7 cellular contexts compared by ENCODE assay signal in genomic region chr5:132457371-132458225, GRCh38. TPM values are rescaled to one million over a fixed set of nuclear protein-coding genes. Genes with fewer than 3 reads are reported as not detected.
DNase-seq lines count a peak whose midpoint lies in the region; ATAC-seq, FAIRE-seq and TF ChIP-seq lines count a peak whose summit lies in the region.

No MANE protein-coding gene starts in this region.

- peak overlapping the region; percentile 95 for H3K27ac ChIP-seq in mesenchymal stem cell (ENCODE audit: low read length, poor library complexity, severe bottlenecking)

- DNase-seq in NCI-H226 (peak; percentile 62), astrocyte of the spinal cord (ENCODE audit: low read depth, low spot score) (peak; percentile 81), mesenchymal stem cell (peak; percentile 99), HuH-7 (ENCODE audit: low spot score) (no peak), H54 (ENCODE audit: insufficient read length, low spot score) (no peak), head of caudate nucleus (no peak)

- H3K4me1 ChIP-seq in mesenchymal stem cell (ENCODE audit: control insufficient read depth, insufficient read depth, low read depth, low read length), result peaks cover 31% of the 10 kb centered on the region

- no peaks in the 10 kb centered on the region for H3K9me3 ChIP-seq in mesenchymal stem cell (ENCODE audit: control insufficient read depth, low read length)

- no peak overlapping the region for H3K4me2 ChIP-seq in mesenchymal stem cell (ENCODE audit: low read length, poor library complexity, severe bottlenecking)

- H2BK120ac ChIP-seq in mesenchymal stem cell (ENCODE audit: low read depth, low read length), result peak overlapping the region; percentile 96

- peaks cover 4 to 16% of the 10 kb centered on the region in 2 experiments for H3K36me3 ChIP-seq in mesenchymal stem cell (ENCODE audit: control insufficient read depth in 1 of 2, insufficient read depth in 2 of 2, low read depth in 1 of 2, low read length in 2 of 2)

- H2BK15ac ChIP-seq in mesenchymal stem cell (ENCODE audit: low read depth, poor library complexity, severe bottlenecking), result peak overlapping the region; percentile 73

- peaks cover 8% of the 10 kb centered on the region for H3K79me1 ChIP-seq in mesenchymal stem cell (replicated peaks; ENCODE audit: low read length, poor library complexity, severe bottlenecking)

- ATAC-seq in GM21381 (IDR thresholded peaks at IDR 0.05; ENCODE audit: unreplicated experiment), result peak; percentile 6

- H3K4me3 ChIP-seq in astrocyte of the spinal cord (ENCODE audit: low read depth, low read length) (no peak overlapping the region), mesenchymal stem cell (ENCODE audit: insufficient read depth in 1 of 2, low read depth in 1 of 2, low read length in 2 of 2) (no peak overlapping the region)

- H4K8ac ChIP-seq in mesenchymal stem cell (ENCODE audit: low read length), result peak overlapping the region; percentile 95

- TF ChIP-seq CTCF in astrocyte of the spinal cord (IDR thresholded peaks at IDR 0.05; ENCODE audit: low read depth, low read length), result no peak

- H3K14ac ChIP-seq in mesenchymal stem cell (ENCODE audit: low read length in 2 of 2), result no peak overlapping the region

- H3K23ac ChIP-seq in mesenchymal stem cell (ENCODE audit: low read length in 2 of 2), result no peak overlapping the region

- H3K4ac ChIP-seq in mesenchymal stem cell (ENCODE audit: low read depth in 1 of 2, low read length in 2 of 2), result peak overlapping the region; percentile 69 to 90

- H3K27me3 ChIP-seq in mesenchymal stem cell (ENCODE audit: control insufficient read depth in 1 of 2, insufficient read depth in 1 of 2, low read length in 2 of 2), result no peaks in the 10 kb centered on the region

- intact Hi-C loops in head of caudate nucleus (cut with DNase I), result no loop called here

- H2AK5ac ChIP-seq in mesenchymal stem cell (ENCODE audit: low read length, severe bottlenecking), result peak overlapping the region; percentile 99

- in situ Hi-C loops in astrocyte of the spinal cord (cut with HindIII; ENCODE audit: low sequenced_read_pairs), result no loop called here

- H3K9ac ChIP-seq in mesenchymal stem cell (ENCODE audit: low read length), result peak overlapping the region; percentile 55

- FAIRE-seq in H54 (lab: Jason Lieb, UNC), result no peak

- H2BK5ac ChIP-seq in mesenchymal stem cell (ENCODE audit: low read depth, low read length, poor library complexity, severe bottlenecking), result peak overlapping the region; percentile 15

- peak overlapping the region; percentile 95 for H4K91ac ChIP-seq in mesenchymal stem cell (ENCODE audit: low read length)

- H3K18ac ChIP-seq in mesenchymal stem cell (ENCODE audit: low read depth in 1 of 2, low read length in 2 of 2), result peak overlapping the region; percentile 92 to 96

- TF ChIP-seq POLR2A in H54 (IDR thresholded peaks at IDR 0.05; ENCODE audit: low read depth, low read length), result no peak

- peak overlapping the region; percentile 97 to 99 for H2BK12ac ChIP-seq in mesenchymal stem cell (ENCODE audit: low read length in 2 of 2)

- 31% methylated on average over 2 of the region's 2 CpGs for WGBS in mesenchymal stem cell

- H2AFZ ChIP-seq in mesenchymal stem cell (ENCODE audit: low read depth, low read length), result peak overlapping the region; percentile 29

RNA-seq across cellular contexts. Expression of gene IRF1, which starts 33.0 kb away (rescaled TPM):
- 33.6 TPM for polyA plus RNA-seq in mesenchymal stem cell (2013, experiment 1 of 2)
- polyA plus RNA-seq in mesenchymal stem cell (2013, experiment 2 of 2), result 35.8 TPM

Comparison
In these comparisons a context has a peak if more than half of its experiments do, and no peak if none do; other contexts are left out.
1. DNase-seq: peak in NCI-H226 (single experiment), astrocyte of the spinal cord (single experiment) and mesenchymal stem cell (single experiment); none in HuH-7 (single experiment), H54 (single experiment) and head of caudate nucleus (0 of 42).